Comparison of ENCODE assay signal across 15 cellular contexts in genomic region chr6:15338462-15338861, GRCh38.
DNase-seq lines count a peak whose midpoint lies in the region; ATAC-seq and TF ChIP-seq lines count a peak whose summit lies in the region.
"Had no signal": no experiment of that assay in that cellular context is flagged by ENCODE, and none has a peak within 500 bp of the region (broad histone marks: within the 10 kb centered on the region; RNA-seq: fewer than 3 reads in every experiment).

No MANE protein-coding gene starts in this region.

- POLR2A ChIA-PET in activated CD8-positive, alpha-beta T cell treated with anti-CD3 and anti-CD28 coated beads, Interleukin-2, amount 10 ng/mL, durations not matched to agents 7 days and 5 days (lab: Charles Lee): no interaction called here

- peak overlapping the region; percentile 4 for H3K27ac Mint-ChIP-seq in activated CD8-positive, alpha-beta memory T cell treated with anti-CD3 and anti-CD28 coated beads, Interleukin-2, amount 10 ng/mL, durations not matched to agents 7 days and 5 days
- H3K27ac Mint-ChIP-seq in activated CD8-positive, alpha-beta T cell treated with anti-CD3 and anti-CD28 coated beads, Interleukin-2, amount 10 ng/mL, durations not matched to agents 7 days and 5 days: peak overlapping the region; percentile 41
- peak overlapping the region; percentile 1 to 42 (median 26) for H3K27ac Mint-ChIP-seq in nephron
- H3K27ac Mint-ChIP-seq: mesothelial cell of epicardium had no signal

- H3K36me3 Mint-ChIP-seq in activated CD8-positive, alpha-beta memory T cell treated with anti-CD3 and anti-CD28 coated beads, Interleukin-2, amount 10 ng/mL, durations not matched to agents 7 days and 5 days: peaks cover 5% of the 10 kb centered on the region
- H3K36me3 Mint-ChIP-seq in activated CD8-positive, alpha-beta T cell treated with anti-CD3 and anti-CD28 coated beads, Interleukin-2, amount 10 ng/mL, durations not matched to agents 7 days and 5 days (ENCODE audit: low read depth): peaks cover 22% of the 10 kb centered on the region
- H3K36me3 Mint-ChIP-seq in nephron (ENCODE audit: low read depth): no peaks in the 10 kb centered on the region
- H3K36me3 Mint-ChIP-seq: mesothelial cell of epicardium had no signal

- no peak for ATAC-seq in activated CD8-positive, alpha-beta memory T cell treated with anti-CD3 and anti-CD28 coated beads, Interleukin-2, amount 10 ng/mL, durations not matched to agents 7 days and 5 days
- no peak for ATAC-seq in activated CD8-positive, alpha-beta T cell treated with anti-CD3 and anti-CD28 coated beads, Interleukin-2, amount 10 ng/mL, durations not matched to agents 7 days and 5 days
- no peak for ATAC-seq in GM19035 (IDR thresholded peaks at IDR 0.05; ENCODE audit: unreplicated experiment)
- no peak for ATAC-seq in HG02759 (IDR thresholded peaks at IDR 0.05; ENCODE audit: unreplicated experiment)

- no peaks in the 10 kb centered on the region for H3K27me3 Mint-ChIP-seq in activated CD8-positive, alpha-beta memory T cell treated with anti-CD3 and anti-CD28 coated beads, Interleukin-2, amount 10 ng/mL, durations not matched to agents 7 days and 5 days
- H3K27me3 Mint-ChIP-seq in activated CD8-positive, alpha-beta T cell treated with anti-CD3 and anti-CD28 coated beads, Interleukin-2, amount 10 ng/mL, durations not matched to agents 7 days and 5 days (ENCODE audit: low read depth): no peaks in the 10 kb centered on the region
- H3K27me3 Mint-ChIP-seq in nephron (ENCODE audit: low read depth): no peaks in the 10 kb centered on the region

- CTCF ChIA-PET in activated CD8-positive, alpha-beta memory T cell treated with anti-CD3 and anti-CD28 coated beads, Interleukin-2, amount 10 ng/mL, durations not matched to agents 7 days and 5 days (lab: Charles Lee): no interaction called here
- CTCF ChIA-PET in activated CD8-positive, alpha-beta T cell treated with anti-CD3 and anti-CD28 coated beads, Interleukin-2, amount 10 ng/mL, durations not matched to agents 7 days and 5 days (lab: Charles Lee): no interaction called here

- no peak for TF ChIP-seq CTCF in nephron (IDR thresholded peaks at IDR 0.05; ENCODE audit: unreplicated experiment in 3 of 3)

- no peak for DNase-seq in activated CD8-positive, alpha-beta memory T cell treated with anti-CD3 and anti-CD28 coated beads, Interleukin-2, amount 10 ng/mL, durations not matched to agents 7 days and 5 days
- DNase-seq in activated CD8-positive, alpha-beta memory T cell treated with anti-CD3 and anti-CD28 coated beads, Interleukin-2, amount 50 U/mL, for 48 hours: no peak
- peak; percentile 67 for DNase-seq in NCI-H2171 treated with DMSO at 0.1 percent for 48 hours (lab: John Stamatoyannopoulos, UW)
- no peak for DNase-seq in activated CD8-positive, alpha-beta T cell treated with anti-CD3 and anti-CD28 coated beads, Interleukin-2, amount 10 ng/mL, durations not matched to agents 7 days and 5 days
- no peak for DNase-seq in RPMI8226
- DNase-seq: Calu3, GM23248, KG1, NCI-H187, SIG-M5, spleen had no signal

- no peaks in the 10 kb centered on the region for H3K9me3 Mint-ChIP-seq in activated CD8-positive, alpha-beta memory T cell treated with anti-CD3 and anti-CD28 coated beads, Interleukin-2, amount 10 ng/mL, durations not matched to agents 7 days and 5 days (ENCODE audit: low read depth)
- H3K9me3 Mint-ChIP-seq in activated CD8-positive, alpha-beta T cell treated with anti-CD3 and anti-CD28 coated beads, Interleukin-2, amount 10 ng/mL, durations not matched to agents 7 days and 5 days (ENCODE audit: insufficient read depth): no peaks in the 10 kb centered on the region
- H3K9me3 Mint-ChIP-seq in nephron: no peaks in the 10 kb centered on the region
- H3K9me3 Mint-ChIP-seq: mesothelial cell of epicardium had no signal

- peaks cover 53% of the 10 kb centered on the region for H3K4me1 Mint-ChIP-seq in activated CD8-positive, alpha-beta memory T cell treated with anti-CD3 and anti-CD28 coated beads, Interleukin-2, amount 10 ng/mL, durations not matched to agents 7 days and 5 days
- peaks cover 76% of the 10 kb centered on the region for H3K4me1 Mint-ChIP-seq in activated CD8-positive, alpha-beta T cell treated with anti-CD3 and anti-CD28 coated beads, Interleukin-2, amount 10 ng/mL, durations not matched to agents 7 days and 5 days (ENCODE audit: low read depth)
- peaks cover 60% of the 10 kb centered on the region for H3K4me1 Mint-ChIP-seq in nephron

- no peak overlapping the region for H3K4me3 Mint-ChIP-seq in activated CD8-positive, alpha-beta memory T cell treated with anti-CD3 and anti-CD28 coated beads, Interleukin-2, amount 10 ng/mL, durations not matched to agents 7 days and 5 days
- H3K4me3 Mint-ChIP-seq in activated CD8-positive, alpha-beta T cell treated with anti-CD3 and anti-CD28 coated beads, Interleukin-2, amount 10 ng/mL, durations not matched to agents 7 days and 5 days: no peak overlapping the region
- no peak overlapping the region for H3K4me3 Mint-ChIP-seq in nephron
- H3K4me3 Mint-ChIP-seq: mesothelial cell of epicardium had no signal
